ENCODE assay signal across 17 cellular contexts in the genomic region with DNA sequence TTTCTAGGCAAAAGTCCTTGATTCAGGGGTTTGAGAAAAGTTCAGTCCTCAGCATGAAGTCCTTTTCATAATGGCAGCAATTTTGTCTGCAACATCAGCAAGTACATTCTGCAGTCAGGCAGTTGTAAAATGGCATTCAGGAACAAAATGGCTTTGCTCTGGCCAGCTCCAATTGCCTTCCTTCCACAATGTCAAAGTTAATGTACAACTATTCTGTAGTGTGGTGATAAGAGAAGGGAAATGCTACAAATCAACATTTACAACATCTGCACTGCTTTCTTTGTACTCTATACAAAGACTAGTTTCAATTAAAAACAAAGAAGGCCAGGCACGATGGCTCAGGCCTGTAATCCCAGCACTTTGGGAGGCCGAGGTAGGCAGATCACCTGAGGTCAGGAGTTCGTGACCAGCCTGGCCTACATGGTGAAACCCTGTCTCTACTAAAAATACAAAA. TPM values are rescaled to one million over a fixed set of nuclear protein-coding genes. Genes with fewer than 3 reads are reported as not detected.
"Had no signal": no experiment of that assay in that cellular context is flagged by ENCODE, and none has a peak within 500 bp of the region (broad histone marks: within the 10 kb centered on the region; RNA-seq: fewer than 3 reads in every experiment).

No MANE protein-coding gene starts in this region.

- H3K9me3 Mint-ChIP-seq: activated CD8-positive, alpha-beta T cell treated with anti-CD3 and anti-CD28 coated beads for 36 hours; activated T-cell treated with anti-CD3 and anti-CD28 coated beads, Interleukin-2, amount 50 U/mL, for 72 hours; naive thymus-derived CD8-positive, alpha-beta T cell; stimulated activated effector memory CD8-positive, alpha-beta T cell treated with anti-CD3 and anti-CD28 coated beads, Interleukin-12 subunit alpha, Interleukin-12 subunit beta, amount 100 ng/mL, for 72 hours; T-helper 1 cell treated with Interleukin-12 subunit alpha and Interleukin-12 subunit beta and Interleukin-4 antibody, amounts not matched to agents 30 μg/mL and 1 μg/mL, for 36 hours had no signal

- H3K27ac Mint-ChIP-seq: activated CD8-positive, alpha-beta T cell treated with anti-CD3 and anti-CD28 coated beads for 36 hours; activated naive CD8-positive, alpha-beta T cell; activated T-cell treated with anti-CD3 and anti-CD28 coated beads, Interleukin-2, amount 50 U/mL, for 72 hours; endodermal cell; stimulated activated effector memory CD8-positive, alpha-beta T cell treated with anti-CD3 and anti-CD28 coated beads, Interleukin-12 subunit alpha, Interleukin-12 subunit beta, amount 100 ng/mL, for 72 hours; T-helper 1 cell treated with Interleukin-12 subunit alpha and Interleukin-12 subunit beta and Interleukin-4 antibody, amounts not matched to agents 30 μg/mL and 1 μg/mL, for 36 hours; WTC11 had no signal

- ATAC-seq: activated CD8-positive, alpha-beta T cell treated with anti-CD3 and anti-CD28 coated beads for 36 hours; activated T-cell treated with anti-CD3 and anti-CD28 coated beads, Interleukin-2, amount 50 U/mL, for 72 hours; body of pancreas; gastroesophageal sphincter; left lung; naive thymus-derived CD8-positive, alpha-beta T cell; stimulated activated effector memory CD8-positive, alpha-beta T cell treated with anti-CD3 and anti-CD28 coated beads, Interleukin-12 subunit alpha, Interleukin-12 subunit beta, amount 100 ng/mL, for 72 hours; WTC11 had no signal

- H3K27me3 ChIP-seq: body of pancreas, gastroesophageal sphincter, left lung, thyroid gland, vagina had no signal

- DNase-seq: activated CD4-positive, alpha-beta T cell treated with anti-CD3 and anti-CD28 coated beads for 4 hours; activated CD8-positive, alpha-beta T cell treated with anti-CD3 and anti-CD28 coated beads for 36 hours; activated gamma-delta T cell; activated T-cell treated with anti-CD3 and anti-CD28 coated beads, Interleukin-2, amount 50 U/mL, for 72 hours; amniotic stem cell; body of pancreas; central memory CD4-positive, alpha-beta T cell; endodermal cell; left lung; thyroid gland had no signal

- H3K27ac ChIP-seq: body of pancreas, gastroesophageal sphincter, thyroid gland, vagina had no signal

- H3K4me3 Mint-ChIP-seq: activated CD8-positive, alpha-beta T cell treated with anti-CD3 and anti-CD28 coated beads for 36 hours; endodermal cell; stimulated activated effector memory CD8-positive, alpha-beta T cell treated with anti-CD3 and anti-CD28 coated beads, Interleukin-12 subunit alpha, Interleukin-12 subunit beta, amount 100 ng/mL, for 72 hours; T-helper 1 cell treated with Interleukin-12 subunit alpha and Interleukin-12 subunit beta and Interleukin-4 antibody, amounts not matched to agents 30 μg/mL and 1 μg/mL, for 36 hours; WTC11 had no signal

- H3K9me3 ChIP-seq: body of pancreas, gastroesophageal sphincter, left lung, thyroid gland, vagina had no signal

- H3K36me3 ChIP-seq: left lung, thyroid gland had no signal

- H3K4me3 ChIP-seq: body of pancreas, gastroesophageal sphincter, left lung, thyroid gland, vagina had no signal

RNA-seq across cellular contexts. Expression of a gene that starts 32.3 kb away (rescaled TPM):
- total RNA-seq: naive thymus-derived CD8-positive, alpha-beta T cell had no signal
- polyA plus RNA-seq: naive thymus-derived CD8-positive, alpha-beta T cell had no signal
